Comparison of ENCODE assay signal across 8 cellular contexts in genomic region chr17:49494399-49494798, GRCh38. TPM values are rescaled to one million over a fixed set of nuclear protein-coding genes. Genes with fewer than 3 reads are reported as not detected.
DNase-seq lines count a peak whose midpoint lies in the region; ATAC-seq and TF ChIP-seq lines count a peak whose summit lies in the region.

No MANE protein-coding gene starts in this region.

- intact Hi-C loops in activated CD4-positive, alpha-beta memory T cell treated with anti-CD3 and anti-CD28 coated beads for 36 hours (cut with micrococcal nuclease): no loop called here

- no peak overlapping the region for H3K27ac Mint-ChIP-seq in stimulated activated naive CD8-positive, alpha-beta T cell treated with anti-CD3 and anti-CD28 coated beads, Interleukin-15, Interleukin-2, amounts not matched to agents 100 ng/mL and 50 ng/mL, for 24 hours
- no peak overlapping the region for H3K27ac Mint-ChIP-seq in activated CD4-positive, alpha-beta memory T cell treated with anti-CD3 and anti-CD28 coated beads for 36 hours
- H3K27ac Mint-ChIP-seq in immature natural killer cell: peak overlapping the region in 1 of 6 donors; percentile 29

- POLR2A ChIA-PET in activated CD4-positive, alpha-beta memory T cell treated with anti-CD3 and anti-CD28 coated beads for 36 hours (lab: Charles Lee): interaction anchor here (0.5 kb wide), 1 partner anchor 1770 kb away, joined by 3 read pairs; no protein-coding TSS in a partner anchor

- no peak for ATAC-seq in stimulated activated naive CD8-positive, alpha-beta T cell treated with anti-CD3 and anti-CD28 coated beads, Interleukin-15, Interleukin-2, amounts not matched to agents 100 U/mL and 50 U/mL, for 24 hours
- ATAC-seq in GM19351 (IDR thresholded peaks at IDR 0.05; ENCODE audit: unreplicated experiment) (no peak), GM21367 (IDR thresholded peaks at IDR 0.05; ENCODE audit: unreplicated experiment) (no peak), HG03442 (IDR thresholded peaks at IDR 0.05; ENCODE audit: unreplicated experiment) (no peak)

- peak overlapping the region; percentile 51 for H3K4me3 Mint-ChIP-seq in stimulated activated naive CD8-positive, alpha-beta T cell treated with anti-CD3 and anti-CD28 coated beads, Interleukin-15, Interleukin-2, amounts not matched to agents 100 ng/mL and 50 ng/mL, for 24 hours
- peak overlapping the region; percentile 67 for H3K4me3 Mint-ChIP-seq in activated CD4-positive, alpha-beta memory T cell treated with anti-CD3 and anti-CD28 coated beads for 36 hours
- H3K4me3 Mint-ChIP-seq in immature natural killer cell: peak overlapping the region; percentile 54 to 82 (median 78)

- H3K27me3 ChIP-seq in right atrium auricular region: peaks cover 6 to 10% of the 10 kb centered on the region in 2 donors

- TF ChIP-seq CTCF in right atrium auricular region (IDR thresholded peaks at IDR 0.05): no peak

- no peak for DNase-seq in stimulated activated naive CD8-positive, alpha-beta T cell treated with anti-CD3 and anti-CD28 coated beads, Interleukin-15, Interleukin-2, amounts not matched to agents 100 U/mL and 50 U/mL, for 24 hours
- DNase-seq in activated CD4-positive, alpha-beta memory T cell treated with anti-CD3 and anti-CD28 coated beads for 36 hours: no peak
- no peak for DNase-seq in immature natural killer cell
- DNase-seq in right atrium auricular region (ENCODE audit: low spot score): no peak

- H3K36me3 Mint-ChIP-seq in stimulated activated naive CD8-positive, alpha-beta T cell treated with anti-CD3 and anti-CD28 coated beads, Interleukin-15, Interleukin-2, amounts not matched to agents 100 ng/mL and 50 ng/mL, for 24 hours (ENCODE audit: low read depth): no peaks in the 10 kb centered on the region
- H3K36me3 Mint-ChIP-seq in activated CD4-positive, alpha-beta memory T cell treated with anti-CD3 and anti-CD28 coated beads for 36 hours: no peaks in the 10 kb centered on the region
- no peaks in the 10 kb centered on the region for H3K36me3 Mint-ChIP-seq in immature natural killer cell

- CTCF ChIA-PET in activated CD4-positive, alpha-beta memory T cell treated with anti-CD3 and anti-CD28 coated beads for 36 hours (lab: Charles Lee): interaction anchor here (6.2 kb wide), 1 partner anchor 63 kb away, joined by 71 read pairs; no protein-coding TSS in a partner anchor

- no peak overlapping the region for H3K4me3 ChIP-seq in right atrium auricular region

- H3K36me3 ChIP-seq in right atrium auricular region: no peaks in the 10 kb centered on the region

- H3K9me3 ChIP-seq in right atrium auricular region: no peaks in the 10 kb centered on the region

- H3K9me3 Mint-ChIP-seq in stimulated activated naive CD8-positive, alpha-beta T cell treated with anti-CD3 and anti-CD28 coated beads, Interleukin-15, Interleukin-2, amounts not matched to agents 100 ng/mL and 50 ng/mL, for 24 hours: no peaks in the 10 kb centered on the region
- H3K9me3 Mint-ChIP-seq in activated CD4-positive, alpha-beta memory T cell treated with anti-CD3 and anti-CD28 coated beads for 36 hours: no peaks in the 10 kb centered on the region
- peaks cover 0 to 1% (median 0%) of the 10 kb centered on the region in 6 donors for H3K9me3 Mint-ChIP-seq in immature natural killer cell

- H3K4me1 Mint-ChIP-seq in stimulated activated naive CD8-positive, alpha-beta T cell treated with anti-CD3 and anti-CD28 coated beads, Interleukin-15, Interleukin-2, amounts not matched to agents 100 ng/mL and 50 ng/mL, for 24 hours (ENCODE audit: low read depth): peaks cover 17% of the 10 kb centered on the region
- peaks cover 22% of the 10 kb centered on the region for H3K4me1 Mint-ChIP-seq in activated CD4-positive, alpha-beta memory T cell treated with anti-CD3 and anti-CD28 coated beads for 36 hours (ENCODE audit: low read depth)
- peaks cover 29 to 38% of the 10 kb centered on the region in 2 donors for H3K4me1 Mint-ChIP-seq in immature natural killer cell

- H3K27me3 Mint-ChIP-seq in stimulated activated naive CD8-positive, alpha-beta T cell treated with anti-CD3 and anti-CD28 coated beads, Interleukin-15, Interleukin-2, amounts not matched to agents 100 ng/mL and 50 ng/mL, for 24 hours: peaks cover 42% of the 10 kb centered on the region
- peaks cover 38% of the 10 kb centered on the region for H3K27me3 Mint-ChIP-seq in activated CD4-positive, alpha-beta memory T cell treated with anti-CD3 and anti-CD28 coated beads for 36 hours
- H3K27me3 Mint-ChIP-seq in immature natural killer cell (ENCODE audit: low read depth in 3 of 3): peaks cover 19 to 24% (median 19%) of the 10 kb centered on the region in 3 donors

- no peak overlapping the region for H3K27ac ChIP-seq in right atrium auricular region

- peaks cover 0 to 39% of the 10 kb centered on the region in 2 donors for H3K4me1 ChIP-seq in right atrium auricular region

RNA-seq across cellular contexts. Expression of gene NGFR, which starts 0.7 kb away (rescaled TPM):
- total RNA-seq in activated CD4-positive, alpha-beta memory T cell treated with anti-CD3 and anti-CD28 coated beads for 36 hours: under 1 TPM; 0.17 to 0.21 TPM
- under 1 TPM in 1 of 3 donors, not detected in 2; 0.45 TPM for polyA plus RNA-seq in immature natural killer cell
- total RNA-seq in right atrium auricular region: 10 to 100 TPM; 13.9 to 16.7 TPM

Comparison
In these comparisons a context has a peak if more than half of its experiments do, and no peak if none do; other contexts are left out.
1. RNA of gene NGFR, which starts 0.7 kb away (total RNA-seq): 13.9 to 16.7 TPM in right atrium auricular region; 0.17 to 0.21 TPM in activated CD4-positive, alpha-beta memory T cell treated with anti-CD3 and anti-CD28 coated beads for 36 hours; every median in the first group is over 10 times any median in the second.
2. Peak in every context shown above with its lines, with median percentiles within 50 percentile points of each other: H3K4me3 Mint-ChIP-seq.